In genomic region chr10:3100856-3101640, GRCh38 we compare ENCODE assay signal across 19 cellular contexts.
"Had no signal": no experiment of that assay in that cellular context is flagged by ENCODE, and none has a peak within 500 bp of the region (broad histone marks: within the 10 kb centered on the region; RNA-seq: fewer than 3 reads in every experiment).

No MANE protein-coding gene starts in this region.

- H3K27me3 ChIP-seq: adrenal gland, pancreas, right lobe of liver had no signal

- H3K27ac Mint-ChIP-seq: activated CD8-positive, alpha-beta T cell treated with anti-CD3 and anti-CD28 coated beads, Interleukin-2, amount 10 ng/mL, durations not matched to agents 7 days and 5 days; natural killer cell; stimulated activated effector memory CD8-positive, alpha-beta T cell treated with anti-CD3 and anti-CD28 coated beads, Interleukin-12 subunit alpha, Interleukin-12 subunit beta, amount 100 ng/mL, for 72 hours had no signal

- ATAC-seq: activated CD8-positive, alpha-beta T cell treated with anti-CD3 and anti-CD28 coated beads, Interleukin-2, amount 10 ng/mL, durations not matched to agents 7 days and 5 days; esophagus mucosa; natural killer cell; pancreas; right lobe of liver; stimulated activated effector memory CD8-positive, alpha-beta T cell treated with anti-CD3 and anti-CD28 coated beads, Interleukin-12 subunit alpha, Interleukin-12 subunit beta, amount 100 ng/mL, for 72 hours had no signal

- FAIRE-seq: pancreas, small intestine had no signal

- H3K4me3 ChIP-seq: adrenal gland, pancreas, right lobe of liver, SK-N-MC had no signal

- H3K4me3 Mint-ChIP-seq: activated CD4-positive, alpha-beta T cell treated with anti-CD3 and anti-CD28 coated beads, Interleukin-2, amount 10 ng/mL, durations not matched to agents 24 days and 14 days; activated CD8-positive, alpha-beta T cell treated with anti-CD3 and anti-CD28 coated beads, Interleukin-2, amount 10 ng/mL, durations not matched to agents 7 days and 5 days; natural killer cell; stimulated activated effector memory CD8-positive, alpha-beta T cell treated with anti-CD3 and anti-CD28 coated beads, Interleukin-12 subunit alpha, Interleukin-12 subunit beta, amount 100 ng/mL, for 72 hours had no signal

- H3K27ac ChIP-seq: adrenal gland, neutrophil, pancreas, right lobe of liver, SK-N-MC had no signal

- H3K9me3 Mint-ChIP-seq: activated CD4-positive, alpha-beta T cell treated with anti-CD3 and anti-CD28 coated beads, Interleukin-2, amount 10 ng/mL, durations not matched to agents 24 days and 14 days; natural killer cell; stimulated activated effector memory CD8-positive, alpha-beta T cell treated with anti-CD3 and anti-CD28 coated beads, Interleukin-12 subunit alpha, Interleukin-12 subunit beta, amount 100 ng/mL, for 72 hours had no signal

- DNase-seq: activated CD4-positive, alpha-beta T cell treated with anti-CD3 and anti-CD28 coated beads, Interleukin-2, amount 10 ng/mL, durations not matched to agents 24 days and 14 days; activated CD8-positive, alpha-beta memory T cell treated with anti-CD3 and anti-CD28 coated beads, Interleukin-2, amount 50 U/mL, for 48 hours; activated CD8-positive, alpha-beta T cell treated with anti-CD3 and anti-CD28 coated beads, Interleukin-2, amount 10 ng/mL, durations not matched to agents 7 days and 5 days; activated effector memory CD4-positive, alpha-beta T cell treated with Interleukin-2 at 50 U/mL for 16 hours; activated naive CD4-positive, alpha-beta T cell treated with anti-CD3 and anti-CD28 coated beads, Interleukin-2, amount 50 U/mL, for 16 hours; activated T-cell treated with anti-CD3 and anti-CD28 coated beads, Interleukin-2, amount 50 U/mL, for 48 hours; adrenal gland; cortex of kidney; mesendoderm; natural killer cell; right lobe of liver; small intestine; stimulated activated CD4-positive, alpha-beta T cell treated with anti-CD3 and anti-CD28 coated beads, Interleukin-4, amount 100 ng/mL, for 1 hour; T-helper 9 cell had no signal

- H3K27me3 Mint-ChIP-seq: activated CD4-positive, alpha-beta T cell treated with anti-CD3 and anti-CD28 coated beads, Interleukin-2, amount 10 ng/mL, durations not matched to agents 24 days and 14 days had no signal

- H3K36me3 Mint-ChIP-seq: natural killer cell had no signal

- H3K9me3 ChIP-seq: adrenal gland, neutrophil, pancreas, right lobe of liver had no signal

- H3K36me3 ChIP-seq: adrenal gland, neutrophil, pancreas, right lobe of liver had no signal
